Comparison of ENCODE assay signal across 16 cellular contexts in the genomic region with DNA sequence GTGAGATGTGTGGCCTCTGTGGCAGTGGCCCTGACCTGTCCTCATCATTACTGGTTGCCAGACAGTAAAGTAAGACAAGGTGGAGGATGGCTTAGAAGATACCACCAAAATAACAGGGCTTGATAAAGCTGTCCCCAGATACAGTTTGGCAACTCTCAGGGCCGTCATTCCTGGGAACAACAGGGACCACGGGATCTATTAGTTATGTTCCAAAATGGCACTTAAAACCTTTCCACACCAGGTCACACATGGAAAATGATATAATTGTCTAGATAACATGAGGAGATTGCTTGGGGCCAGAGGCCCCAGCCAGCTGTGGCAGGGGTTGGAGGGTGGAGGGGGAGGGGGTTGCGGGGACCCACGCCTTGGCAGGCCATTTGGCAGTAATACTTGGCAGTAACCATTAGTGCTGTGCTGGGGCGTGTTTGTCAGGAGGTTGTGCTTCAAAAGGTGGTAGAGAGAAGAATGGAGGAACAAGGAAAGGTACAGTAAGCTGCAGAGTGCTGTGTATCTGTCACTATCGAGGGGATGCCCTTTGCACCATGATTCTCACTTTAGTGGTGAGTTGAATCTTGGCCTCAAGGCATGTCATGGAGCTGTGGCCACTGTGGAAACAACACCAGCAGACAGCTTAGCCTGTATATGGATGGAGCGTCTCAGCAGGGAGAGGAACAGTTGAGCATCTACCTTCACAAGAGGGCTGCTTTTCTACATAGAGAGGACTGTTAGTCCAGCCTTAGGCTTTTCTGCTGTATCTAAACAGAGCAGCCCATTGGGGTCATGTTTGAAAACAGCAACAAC. TPM values are rescaled to one million over a fixed set of nuclear protein-coding genes. Genes with fewer than 3 reads are reported as not detected.
DNase-seq lines count a peak whose midpoint lies in the region; ATAC-seq, FAIRE-seq and TF ChIP-seq lines count a peak whose summit lies in the region.
"Had no signal": no experiment of that assay in that cellular context is flagged by ENCODE, and none has a peak within 500 bp of the region (broad histone marks: within the 10 kb centered on the region; RNA-seq: fewer than 3 reads in every experiment).

No MANE protein-coding gene starts in this region.

- H3K9me3 ChIP-seq in CD4-positive, alpha-beta memory T cell (ENCODE audit: control insufficient read depth in 1 of 2, low read length in 2 of 2), result no peaks in the 10 kb centered on the region
- no peaks in the 10 kb centered on the region for H3K9me3 ChIP-seq in H1 (ENCODE audit: insufficient read depth in 2 of 2, low read depth in 1 of 2, low read length in 1 of 2)
- no peaks in the 10 kb centered on the region for H3K9me3 ChIP-seq in neutrophil
- no peaks in the 10 kb centered on the region for H3K9me3 ChIP-seq in suprapubic skin

- H4K5ac ChIP-seq in H1 (ENCODE audit: insufficient read length, low read depth, low read length), result no peak overlapping the region

- peak overlapping the region; percentile 48 to 91 (median 88) for H3K27ac Mint-ChIP-seq in CD4-positive, alpha-beta memory T cell

- H3K36me3 ChIP-seq in CD4-positive, alpha-beta memory T cell (ENCODE audit: insufficient read depth, low read length), result no peaks in the 10 kb centered on the region
- no peaks in the 10 kb centered on the region for H3K36me3 ChIP-seq in H1 (ENCODE audit: control insufficient read depth in 2 of 4, insufficient read depth in 4 of 4, low read length in 3 of 4)
- H3K36me3 ChIP-seq in neutrophil, result no peaks in the 10 kb centered on the region
- no peaks in the 10 kb centered on the region for H3K36me3 ChIP-seq in suprapubic skin
- H3K36me3 ChIP-seq: BLaER1 had no signal

- TF ChIP-seq CTCF in H1 (IDR thresholded peaks at IDR 0.05; ENCODE audit: control extremely low read depth in 1 of 3, insufficient read depth in 1 of 3, low read depth in 1 of 3, low read length in 3 of 3) (no peak), neutrophil (IDR thresholded peaks at IDR 0.05) (no peak), foreskin keratinocyte (conservative IDR thresholded peaks at IDR 0.05) (no peak), suprapubic skin (IDR thresholded peaks at IDR 0.05) (no peak)

- TF ChIP-seq RAD21 in H1 (IDR thresholded peaks at IDR 0.05 in 1 of 2, conservative IDR thresholded peaks at IDR 0.05 in 1 of 2; ENCODE audit: low read depth in 2 of 2, low read length in 2 of 2), result no peak

- FAIRE-seq in H1 (lab: Jason Lieb, UNC), result no peak
- FAIRE-seq: kidney had no signal

- H3K4me3 ChIP-seq in CD4-positive, alpha-beta memory T cell (ENCODE audit: low read length in 2 of 2), result no peak overlapping the region
- H3K4me3 ChIP-seq in H1 (ENCODE audit: extremely low read depth in 1 of 4, insufficient read depth in 2 of 4, low read depth in 3 of 4, low read length in 4 of 4) (no peak overlapping the region), neutrophil (ENCODE audit: low read depth in 1 of 2, low read length in 1 of 2) (no peak overlapping the region), suprapubic skin (no peak overlapping the region)
- H3K4me3 ChIP-seq: BLaER1, SK-N-MC had no signal

- H2BK12ac ChIP-seq in H1 (ENCODE audit: low read depth, low read length), result peak overlapping the region; percentile 56; the same call in 1 of the 2 replicates

- no peak overlapping the region for H2AK5ac ChIP-seq in H1 (ENCODE audit: low read depth, low read length)

- peak overlapping the region; percentile 61 for H4K91ac ChIP-seq in H1 (replicated peaks; ENCODE audit: insufficient read length, low read length)

- H3K9me3 Mint-ChIP-seq in CD4-positive, alpha-beta memory T cell, result peaks cover 0 to 1% (median 0%) of the 10 kb centered on the region in 8 donors

- no peak overlapping the region for H3K9ac ChIP-seq in H1 (replicated peaks in 1 of 4; ENCODE audit: extremely low read depth in 1 of 4, low read depth in 3 of 4, low read length in 3 of 4)
- H3K9ac ChIP-seq: BLaER1 had no signal

- H3K79me2 ChIP-seq in H1 (ENCODE audit: control insufficient read depth in 1 of 2, insufficient read depth in 2 of 2, low read length in 2 of 2), result peaks cover 0 to 52% of the 10 kb centered on the region in 2 experiments; a peak in 3 of 4 replicates

- TF ChIP-seq EP300 in H1 (IDR thresholded peaks at IDR 0.05; ENCODE audit: borderline replicate concordance in 1 of 2, low read depth in 2 of 2, low read length in 2 of 2) (no peak), suprapubic skin (IDR thresholded peaks at IDR 0.05) (no peak)

- H3K79me1 ChIP-seq in H1 (ENCODE audit: low read depth, low read length), result no peaks in the 10 kb centered on the region

- 88% methylated on average over 5 of the region's 7 CpGs; no CpG with 5 or more reads in 1 of the 2 experiments for WGBS in H1 (ENCODE audit: extremely low coverage in 1 of 2, insufficient coverage in 1 of 2, insufficient read length in 1 of 2, insufficient replicate concordance in 2 of 2, low coverage in 1 of 2, low lambda C conversion rate in 2 of 2, missing lambda C conversion rate in 1 of 2), 2 experiments
- WGBS in suprapubic skin, result 68% methylated on average over 7 of the region's 7 CpGs

- H4K8ac ChIP-seq in H1 (ENCODE audit: extremely low read depth, insufficient read depth, low read length), result no peak overlapping the region

- H2BK120ac ChIP-seq in H1 (replicated peaks; ENCODE audit: low read depth, low read length), result no peak overlapping the region

- POLR2A ChIA-PET in CD4-positive, alpha-beta memory T cell (lab: Charles Lee; ENCODE audit: partially characterized antibody), result interaction anchor here (1.2 to 5.6 kb wide), 4 partner anchors 10 to 56 kb away, joined by 3 to 41 read pairs (median 24); partner anchors contain the start of gene PLCL2
- POLR2A ChIA-PET in H1 (lab: Charles Lee; ENCODE audit: partially characterized antibody), result interaction anchor here (1.2 kb wide), 1 partner anchor 10 kb away, joined by 3 read pairs; no protein-coding TSS in a partner anchor

- TF ChIP-seq POLR2A in H1 (IDR thresholded peaks at IDR 0.05; ENCODE audit: control extremely low read depth in 1 of 2, low read depth in 2 of 2, low read length in 2 of 2) (no peak), suprapubic skin (IDR thresholded peaks at IDR 0.05) (no peak)

- peak overlapping the region in 7 of 8 donors; percentile 45 to 86 (median 67) for H3K4me3 Mint-ChIP-seq in CD4-positive, alpha-beta memory T cell
- H3K4me3 Mint-ChIP-seq: brain had no signal

- no peak overlapping the region for H3K27ac ChIP-seq in CD4-positive, alpha-beta memory T cell (ENCODE audit: low read depth, low read length)
- H3K27ac ChIP-seq in H1 (ENCODE audit: low read depth, low read length), result no peak overlapping the region
- H3K27ac ChIP-seq in neutrophil, result peak overlapping the region; percentile 24
- H3K27ac ChIP-seq in foreskin keratinocyte, result no peak overlapping the region
- H3K27ac ChIP-seq in suprapubic skin, result no peak overlapping the region
- H3K27ac ChIP-seq: BLaER1, SK-N-MC had no signal

- H3K4me1 Mint-ChIP-seq in CD4-positive, alpha-beta memory T cell, result peaks cover 81 to 90% (median 85%) of the 10 kb centered on the region in 4 donors

- H3K56ac ChIP-seq in H1 (replicated peaks; ENCODE audit: insufficient read length, low read depth, low read length), result no peak overlapping the region

- no peak overlapping the region for H2BK20ac ChIP-seq in H1 (ENCODE audit: low read length)

- no peaks in the 10 kb centered on the region for H3K27me3 Mint-ChIP-seq in CD4-positive, alpha-beta memory T cell
- H3K27me3 Mint-ChIP-seq: brain had no signal

- peaks cover 94% of the 10 kb centered on the region for H3K4me1 ChIP-seq in CD4-positive, alpha-beta memory T cell (ENCODE audit: insufficient read depth, low read length)
- H3K4me1 ChIP-seq in H1 (replicated peaks in 1 of 4; ENCODE audit: control insufficient read depth in 3 of 4, insufficient read depth in 4 of 4, low read length in 3 of 4), result peaks cover 0 to 7% (median 4%) of the 10 kb centered on the region in 4 experiments; a peak in 4 of 7 replicates
- H3K4me1 ChIP-seq in neutrophil (ENCODE audit: control insufficient read depth in 1 of 2, insufficient read depth in 1 of 2, low read depth in 1 of 2, low read length in 1 of 2), result peaks cover 2 to 42% of the 10 kb centered on the region in 2 experiments
- no peaks in the 10 kb centered on the region for H3K4me1 ChIP-seq in foreskin keratinocyte
- peaks cover 17% of the 10 kb centered on the region for H3K4me1 ChIP-seq in suprapubic skin

- no peak for DNase-seq in CD4-positive, alpha-beta memory T cell
- DNase-seq in NAMALWA (ENCODE audit: low spot score) (peak; percentile 55), H1 (ENCODE audit: low read depth in 1 of 2, low spot score in 2 of 2) (no peak), NCI-H187 (lab: John Stamatoyannopoulos, UW) (no peak), foreskin keratinocyte (no peak), LoVo (ENCODE audit: low spot score) (no peak), suprapubic skin (ENCODE audit: low spot score in 2 of 2) (no peak)
- DNase-seq: activated CD4-positive, CD25-positive, alpha-beta regulatory T cell; kidney; NCI-H2171 treated with DMSO at 0.1 percent for 48 hours; retina; stimulated activated CD4-positive, alpha-beta T cell treated with anti-CD3 and anti-CD28 coated beads, Interleukin-2, amount 100 ng/mL, for 48 hours had no signal

- H3K36me3 Mint-ChIP-seq in CD4-positive, alpha-beta memory T cell, result no peaks in the 10 kb centered on the region

- intact Hi-C loops in CD4-positive, alpha-beta memory T cell (cut with micrococcal nuclease), result no loop called here

- CTCF ChIA-PET in CD4-positive, alpha-beta memory T cell (lab: Charles Lee; ENCODE audit: partially characterized antibody), result interaction anchor here (1.8 kb wide), 1 partner anchor 14 kb away, joined by 6 read pairs; the partner anchor contains the start of gene PLCL2
- CTCF ChIA-PET in H1 (lab: Charles Lee; ENCODE audit: partially characterized antibody), result interaction anchor here (0.8 to 1.3 kb wide), 4 partner anchors 35 to 1519 kb away, joined by 3 read pairs; no protein-coding TSS in a partner anchor

- no peak overlapping the region for H3K14ac ChIP-seq in H1 (ENCODE audit: insufficient read length)

- no peak overlapping the region for H3K23ac ChIP-seq in H1 (ENCODE audit: insufficient read length)

- H3K27me3 ChIP-seq in CD4-positive, alpha-beta memory T cell (ENCODE audit: insufficient read depth, low read length), result no peaks in the 10 kb centered on the region
- no peaks in the 10 kb centered on the region for H3K27me3 ChIP-seq in H1 (replicated peaks in 1 of 4; ENCODE audit: control insufficient read depth in 3 of 4, extremely low read depth in 1 of 4, insufficient read depth in 3 of 4, low read length in 3 of 4)
- H3K27me3 ChIP-seq in neutrophil, result no peaks in the 10 kb centered on the region
- H3K27me3 ChIP-seq in foreskin keratinocyte, result no peaks in the 10 kb centered on the region
- no peaks in the 10 kb centered on the region for H3K27me3 ChIP-seq in suprapubic skin
- H3K27me3 ChIP-seq: BLaER1 had no signal

- H4K20me1 ChIP-seq in H1 (replicated peaks in 1 of 2; ENCODE audit: control insufficient read depth in 1 of 2, insufficient read depth in 2 of 2, low read length in 2 of 2), result peaks cover 0 to 2% of the 10 kb centered on the region in 2 experiments

- H2AFZ ChIP-seq in H1 (ENCODE audit: low read length), result no peak overlapping the region

- H2BK15ac ChIP-seq in H1 (ENCODE audit: low read length), result no peak overlapping the region

- H2BK5ac ChIP-seq in H1 (ENCODE audit: low read depth, low read length), result peak overlapping the region; percentile 30; the same call in 1 of the 2 replicates

- no peaks in the 10 kb centered on the region for H3K23me2 ChIP-seq in H1 (ENCODE audit: low read depth, low read length)

- H3K18ac ChIP-seq in H1 (ENCODE audit: extremely low read depth, low read length), result no peak overlapping the region

- no peak overlapping the region for H3K4me2 ChIP-seq in H1 (ENCODE audit: insufficient read depth in 1 of 2, low read depth in 2 of 2, low read length in 2 of 2)
- H3K4me2 ChIP-seq: BLaER1 had no signal

- no peak for ATAC-seq in foreskin keratinocyte

- no peak overlapping the region for H3K4ac ChIP-seq in H1 (replicated peaks; ENCODE audit: insufficient read length, low read depth, low read length)

RNA-seq across cellular contexts. Expression of gene PLCL2, which starts 14.0 kb away (rescaled TPM):
- total RNA-seq in CD4-positive, alpha-beta memory T cell, result 10 to 100 TPM; 67.1 to 69.1 TPM
- polyA plus RNA-seq in CD4-positive, alpha-beta memory T cell, result 10 to 100 TPM; 64.5 to 89.4 TPM
- total RNA-seq in H1 (2021; fragmentation: NEBNext Ultra II Directional; extraction: Animal tissue kit (Norgen Biotek cat#: 25700)), result 6.8 and 7.3 TPM in 2 replicates
- polyA plus RNA-seq in H1 (2011; rRNA removed) (3.1 and 3.5 TPM in 2 replicates), foreskin keratinocyte (0.60 and 0.61 TPM in 2 replicates)
- polyA plus RNA-seq in H1 (2011; cell fraction: cytosol; rRNA removed), result 6.2 TPM
- 4.4 TPM for polyA plus RNA-seq in H1 (2011; cell fraction: nucleus; rRNA removed)
- 7.1 to 13.4 TPM (median 9.4 TPM) in 4 replicates for polyA plus RNA-seq in H1 (2012, experiment 1 of 2)
- polyA plus RNA-seq in H1 (2012, experiment 2 of 2), result 0.71 TPM
- polyA plus RNA-seq in H1 (2013, experiment 1 of 2), result 2.3 TPM
- 2.0 TPM for polyA plus RNA-seq in H1 (2013, experiment 2 of 2)
- polyA minus RNA-seq in H1 (2011; rRNA and poly(A)+ RNA removed), result 23.7 and 25.5 TPM in 2 replicates
- 10.6 TPM for polyA minus RNA-seq in H1 (2011; cell fraction: cytosol; rRNA and poly(A)+ RNA removed)
- 44.7 TPM for polyA minus RNA-seq in H1 (2011; cell fraction: nucleus; rRNA and poly(A)+ RNA removed)
- total RNA-seq in foreskin keratinocyte (1.7 TPM in 2 replicates), suprapubic skin (1 to 10 TPM; 1.5 to 4.2 (median 1.9) TPM)
